Comparison of ENCODE assay signal across 22 cellular contexts in genomic region chr9:131867611-131868192, GRCh38.
A peak's percentile ranks its signal among the peaks of the same experiment; 100 is the strongest.
DNase-seq lines count a peak whose midpoint lies in the region; ATAC-seq, FAIRE-seq and TF ChIP-seq lines count a peak whose summit lies in the region.
"Had no signal": no experiment of that assay in that cellular context is flagged by ENCODE, and none has a peak within 500 bp of the region (broad histone marks: within the 10 kb centered on the region; RNA-seq: fewer than 3 reads in every experiment).

No MANE protein-coding gene starts in this region.

- H3K36me3 ChIP-seq in IMR-90 (ENCODE audit: control insufficient read depth, insufficient read depth, low read length) (no peaks in the 10 kb centered on the region), kidney (ENCODE audit: control insufficient read depth in 1 of 2, insufficient read depth in 2 of 2, low read length in 2 of 2) (no peaks in the 10 kb centered on the region), aorta (ENCODE audit: control insufficient read depth in 1 of 2, insufficient read depth in 2 of 2, low read length in 1 of 2) (peaks cover 0 to 2% of the 10 kb centered on the region in 2 donors)

- ATAC-seq in IMR-90 (ENCODE audit: low read depth) = no peak
- no peak for ATAC-seq in aorta (ENCODE audit: low FRiP score)
- ATAC-seq in HG02981 (IDR thresholded peaks at IDR 0.05; ENCODE audit: unreplicated experiment) = no peak
- ATAC-seq in activated T-cell treated with anti-CD3 and anti-CD28 coated beads, Interleukin-2, amount 50 U/mL, for 72 hours (replicated peaks in 1 of 2) = no peak
- ATAC-seq in GM18505 (IDR thresholded peaks at IDR 0.05; ENCODE audit: unreplicated experiment) = no peak
- ATAC-seq: A549, HCT116 had no signal

- dilution Hi-C loops in IMR-90 (cut with HindIII; ENCODE audit: low sequenced_read_pairs, unreplicated experiment) = no loop called here

- intact Hi-C loops in IMR-90 (cut with micrococcal nuclease) (no loop called here), kidney (cut with DNase I) (no loop called here), aorta (cut with DNase I) (no loop called here)

- H4K5ac ChIP-seq in IMR-90 (ENCODE audit: low read depth, low read length) = no peak overlapping the region

- peaks cover 5% of the 10 kb centered on the region; the same call in 1 of the 2 replicates for H4K20me1 ChIP-seq in IMR-90 (ENCODE audit: insufficient read depth, low read length)

- no peak overlapping the region for H2AK5ac ChIP-seq in IMR-90 (ENCODE audit: low read depth, low read length)

- no peak overlapping the region for H3K23ac ChIP-seq in IMR-90 (ENCODE audit: low read depth, low read length)

- CTCF ChIA-PET in IMR-90 (lab: Yijun Ruan, JAX) = no interaction called here

- no peak overlapping the region for H2AFZ ChIP-seq in IMR-90 (replicated peaks; ENCODE audit: low read length, poor library complexity)

- H3K9me1 ChIP-seq in IMR-90 (ENCODE audit: insufficient read depth, low read length) = peaks cover 2% of the 10 kb centered on the region; the same call in 1 of the 2 replicates

- no peak overlapping the region for H3K4me3 ChIP-seq in IMR-90 (ENCODE audit: insufficient read depth, low read depth, low read length)
- no peak overlapping the region for H3K4me3 ChIP-seq in kidney (ENCODE audit: low read length in 2 of 2)
- H3K4me3 ChIP-seq in aorta (ENCODE audit: low read length in 2 of 2) = no peak overlapping the region
- H3K4me3 ChIP-seq: A549 had no signal

- FAIRE-seq in kidney (lab: Jason Lieb, UNC) = no peak
- FAIRE-seq: A549, GM12892, HTR-8/SVneo had no signal

- no peak overlapping the region for H3K14ac ChIP-seq in IMR-90 (replicated peaks; ENCODE audit: low read depth, low read length)

- no peak overlapping the region for H2BK20ac ChIP-seq in IMR-90 (ENCODE audit: low read depth, low read length)

- no peaks in the 10 kb centered on the region for H3K4me1 Mint-ChIP-seq in activated T-cell treated with anti-CD3 and anti-CD28 coated beads, Interleukin-2, amount 50 U/mL, for 72 hours (ENCODE audit: low read depth)

- H3K9me3 ChIP-seq in IMR-90 (ENCODE audit: control insufficient read depth, insufficient read depth, low read length) (no peaks in the 10 kb centered on the region), kidney (ENCODE audit: control insufficient read depth in 1 of 2, low read length in 2 of 2) (no peaks in the 10 kb centered on the region), aorta (ENCODE audit: control insufficient read depth, low read length) (no peaks in the 10 kb centered on the region)
- H3K9me3 ChIP-seq: A549 had no signal

- H3K27ac Mint-ChIP-seq in activated T-cell treated with anti-CD3 and anti-CD28 coated beads, Interleukin-2, amount 50 U/mL, for 72 hours = no peak overlapping the region
- H3K27ac Mint-ChIP-seq: CD4-positive, alpha-beta T cell; HFFc6; IgD-negative memory B cell had no signal

- no peak overlapping the region for H3K4me2 ChIP-seq in IMR-90 (ENCODE audit: low read depth, low read length)
- H3K4me2 ChIP-seq: A549 had no signal

- no peak overlapping the region for H3K18ac ChIP-seq in IMR-90 (ENCODE audit: low read depth, low read length)

- no peak overlapping the region for H3K9ac ChIP-seq in IMR-90 (ENCODE audit: low read depth, low read length)
- no peak overlapping the region for H3K9ac ChIP-seq in kidney (ENCODE audit: low read length in 2 of 2)

- TF ChIP-seq RAD21 in IMR-90 (IDR thresholded peaks at IDR 0.05; ENCODE audit: low read length) = no peak

- H2BK120ac ChIP-seq in IMR-90 (ENCODE audit: low read depth, low read length) = no peak overlapping the region

- no peaks in the 10 kb centered on the region for H3K36me3 Mint-ChIP-seq in activated T-cell treated with anti-CD3 and anti-CD28 coated beads, Interleukin-2, amount 50 U/mL, for 72 hours (ENCODE audit: insufficient read depth in 2 of 2)

- in situ Hi-C loops in IMR-90 (cut with MboI; ENCODE audit: low sequenced_read_pairs) = no loop called here

- no peak for TF ChIP-seq POLR2A in IMR-90 (IDR thresholded peaks at IDR 0.05; ENCODE audit: low read depth, low read length)
- TF ChIP-seq POLR2A in GM18505 (IDR thresholded peaks at IDR 0.05; ENCODE audit: borderline replicate concordance, extremely low read depth, insufficient read depth, insufficient read length) = no peak

- POLR2A ChIA-PET in IMR-90 (lab: Charles Lee; ENCODE audit: unreplicated experiment) = no interaction called here

- no peak overlapping the region for H3K4me3 Mint-ChIP-seq in activated T-cell treated with anti-CD3 and anti-CD28 coated beads, Interleukin-2, amount 50 U/mL, for 72 hours
- H3K4me3 Mint-ChIP-seq: CD4-positive, alpha-beta T cell; HFFc6; IgD-negative memory B cell had no signal

- no peaks in the 10 kb centered on the region for H3K9me3 Mint-ChIP-seq in activated T-cell treated with anti-CD3 and anti-CD28 coated beads, Interleukin-2, amount 50 U/mL, for 72 hours
- H3K9me3 Mint-ChIP-seq: CD4-positive, alpha-beta T cell; HFFc6; IgD-negative memory B cell had no signal

- H3K27ac ChIP-seq in IMR-90 (ENCODE audit: insufficient read depth, low read length) = no peak overlapping the region
- H3K27ac ChIP-seq in kidney (ENCODE audit: low read depth in 2 of 2, low read length in 2 of 2) = no peak overlapping the region
- H3K27ac ChIP-seq in aorta (ENCODE audit: low read depth in 1 of 2, low read length in 2 of 2) = no peak overlapping the region
- H3K27ac ChIP-seq: 22Rv1, A549, C4-2B had no signal

- H3K27me3 ChIP-seq in IMR-90 (ENCODE audit: control insufficient read depth, insufficient read depth, low read length) (no peaks in the 10 kb centered on the region), aorta (ENCODE audit: control insufficient read depth in 1 of 2, insufficient read depth in 2 of 2, low read length in 1 of 2) (no peaks in the 10 kb centered on the region)

- TF ChIP-seq CTCF in IMR-90 (conservative IDR thresholded peaks at IDR 0.05; ENCODE audit: low read depth, low read length) (no peak), kidney (IDR thresholded peaks at IDR 0.05; ENCODE audit: borderline replicate concordance, extremely low read depth, insufficient read depth) (no peak)

- H3K27me3 Mint-ChIP-seq in activated T-cell treated with anti-CD3 and anti-CD28 coated beads, Interleukin-2, amount 50 U/mL, for 72 hours (ENCODE audit: low read depth) = no peaks in the 10 kb centered on the region
- H3K27me3 Mint-ChIP-seq: CD4-positive, alpha-beta T cell; IgD-negative memory B cell had no signal

- no peak overlapping the region for H4K8ac ChIP-seq in IMR-90 (ENCODE audit: low read depth in 2 of 2, low read length in 2 of 2)

- 93% methylated on average over 4 of the region's 6 CpGs; no CpG with 5 or more reads in 1 of the 2 experiments for WGBS in IMR-90 (ENCODE audit: extremely low coverage in 2 of 2, insufficient read length in 1 of 2), 2 experiments
- 94 to 97% methylated on average over 6 of the region's 6 CpGs for WGBS in aorta, 2 donors

- BruUV-seq in IMR-90 (replicated peaks; lab: Mats Ljungman, UMichigan) = no TSS peak

- no peak overlapping the region for H3K56ac ChIP-seq in IMR-90 (ENCODE audit: extremely low read depth, insufficient read depth, low read length)

- H4K91ac ChIP-seq in IMR-90 (ENCODE audit: insufficient read depth, low read depth, low read length) = no peak overlapping the region

- H3K4me1 ChIP-seq in IMR-90 (ENCODE audit: control insufficient read depth, insufficient read depth, low read length) (peaks cover 3% of the 10 kb centered on the region; the same call in 1 of the 2 replicates), kidney (ENCODE audit: control insufficient read depth in 1 of 2, insufficient read depth in 1 of 2, low read depth in 1 of 2, low read length in 2 of 2) (no peaks in the 10 kb centered on the region), aorta (ENCODE audit: control insufficient read depth in 1 of 2, insufficient read depth in 2 of 2, low read length in 2 of 2) (no peaks in the 10 kb centered on the region)
- H3K4me1 ChIP-seq: A549 had no signal

- DNase-seq in IMR-90 (no peak), kidney (peak; percentile 32), pons (ENCODE audit: low spot score) (peak; percentile 65), aorta (peak; percentile 19 to 40)
- no peak for DNase-seq in activated T-cell treated with anti-CD3 and anti-CD28 coated beads, Interleukin-2, amount 50 U/mL, for 72 hours
- DNase-seq: AML-193; CD4-positive, alpha-beta T cell; DMS153; DMS79; GDM1; GOT3; H7; HFFc6 had no signal

- no peak overlapping the region for H2BK5ac ChIP-seq in IMR-90 (ENCODE audit: low read depth, low read length, poor library complexity, severe bottlenecking)

- H3K79me1 ChIP-seq in IMR-90 (ENCODE audit: low read depth in 1 of 2, low read length in 2 of 2) = no peaks in the 10 kb centered on the region

- no peak overlapping the region for H3K4ac ChIP-seq in IMR-90 (ENCODE audit: low read depth, low read length)

- H2BK15ac ChIP-seq in IMR-90 (ENCODE audit: low read depth, low read length) = no peak overlapping the region

- H2AK9ac ChIP-seq in IMR-90 (replicated peaks; ENCODE audit: low read depth, low read length, poor library complexity) = peak overlapping the region; percentile 68

TF ChIP-seq in IMR-90, 13 proteins besides CTCF, POLR2A, EP300 and RAD21 (continues in another document):
- no peak for TF ChIP-seq FOS (IDR thresholded peaks at IDR 0.05; ENCODE audit: low read depth, low read length)
- no peak for TF ChIP-seq RFX5 (IDR thresholded peaks at IDR 0.05; ENCODE audit: low read depth, low read length)
- no peak for TF ChIP-seq ELK1 (IDR thresholded peaks at IDR 0.05; ENCODE audit: borderline replicate concordance, low read depth, low read length)
- no peak for TF ChIP-seq NFE2L2 (IDR thresholded peaks at IDR 0.05; ENCODE audit: low read depth, low read length)
- TF ChIP-seq USF2 (IDR thresholded peaks at IDR 0.05; ENCODE audit: low read depth, low read length) = no peak
- no peak for TF ChIP-seq RCOR1 (IDR thresholded peaks at IDR 0.05; ENCODE audit: insufficient replicate concordance, low read length)
- TF ChIP-seq CHD1 (IDR thresholded peaks at IDR 0.05; ENCODE audit: low read depth, low read length) = no peak
- TF ChIP-seq MAFK (IDR thresholded peaks at IDR 0.05; ENCODE audit: low read depth, low read length) = no peak

Comparison
In these comparisons a context has a peak if more than half of its experiments do, and no peak if none do; other contexts are left out.
1. DNase-seq: peak in kidney (single experiment), pons (single experiment) and aorta (2 of 2); none in IMR-90 (single experiment) and activated T-cell treated with anti-CD3 and anti-CD28 coated beads, Interleukin-2, amount 50 U/mL, for 72 hours (0 of 2).